In the genomic region with DNA sequence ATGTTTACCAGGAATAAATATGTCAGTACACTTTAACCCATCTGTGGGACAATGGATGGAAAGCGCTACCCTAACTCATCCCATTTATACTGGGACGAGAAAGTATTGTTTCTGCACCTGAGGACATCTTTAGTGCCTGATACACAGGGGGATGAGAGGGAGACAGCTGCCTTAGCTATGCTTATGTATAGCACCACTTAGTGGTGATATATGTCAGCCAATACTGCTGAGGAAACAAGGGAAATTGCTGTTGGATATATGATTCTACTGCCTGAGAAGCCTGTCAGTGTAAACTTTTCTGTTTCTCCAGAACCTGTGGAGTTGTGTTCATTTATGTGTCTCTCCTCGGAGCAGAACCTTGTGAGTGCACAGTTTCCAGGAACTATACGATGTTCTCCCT, we compare ENCODE assay signal across 1 cellular context.
TF ChIP-seq lines count a peak whose summit lies in the region.

No MANE protein-coding gene starts in this region.

TF ChIP-seq in WTC11, 78 proteins besides CTCF, POLR2A, EP300 and RAD21 (continued from another document):
- TF ChIP-seq, protein P1, sequence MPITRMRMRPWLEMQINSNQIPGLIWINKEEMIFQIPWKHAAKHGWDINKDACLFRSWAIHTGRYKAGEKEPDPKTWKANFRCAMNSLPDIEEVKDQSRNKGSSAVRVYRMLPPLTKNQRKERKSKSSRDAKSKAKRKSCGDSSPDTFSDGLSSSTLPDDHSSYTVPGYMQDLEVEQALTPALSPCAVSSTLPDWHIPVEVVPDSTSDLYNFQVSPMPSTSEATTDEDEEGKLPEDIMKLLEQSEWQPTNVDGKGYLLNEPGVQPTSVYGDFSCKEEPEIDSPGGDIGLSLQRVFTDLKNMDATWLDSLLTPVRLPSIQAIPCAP (CRISPR knock-in tag; IDR thresholded peaks at IDR 0.05), result no peak
- TF ChIP-seq, protein P2, sequence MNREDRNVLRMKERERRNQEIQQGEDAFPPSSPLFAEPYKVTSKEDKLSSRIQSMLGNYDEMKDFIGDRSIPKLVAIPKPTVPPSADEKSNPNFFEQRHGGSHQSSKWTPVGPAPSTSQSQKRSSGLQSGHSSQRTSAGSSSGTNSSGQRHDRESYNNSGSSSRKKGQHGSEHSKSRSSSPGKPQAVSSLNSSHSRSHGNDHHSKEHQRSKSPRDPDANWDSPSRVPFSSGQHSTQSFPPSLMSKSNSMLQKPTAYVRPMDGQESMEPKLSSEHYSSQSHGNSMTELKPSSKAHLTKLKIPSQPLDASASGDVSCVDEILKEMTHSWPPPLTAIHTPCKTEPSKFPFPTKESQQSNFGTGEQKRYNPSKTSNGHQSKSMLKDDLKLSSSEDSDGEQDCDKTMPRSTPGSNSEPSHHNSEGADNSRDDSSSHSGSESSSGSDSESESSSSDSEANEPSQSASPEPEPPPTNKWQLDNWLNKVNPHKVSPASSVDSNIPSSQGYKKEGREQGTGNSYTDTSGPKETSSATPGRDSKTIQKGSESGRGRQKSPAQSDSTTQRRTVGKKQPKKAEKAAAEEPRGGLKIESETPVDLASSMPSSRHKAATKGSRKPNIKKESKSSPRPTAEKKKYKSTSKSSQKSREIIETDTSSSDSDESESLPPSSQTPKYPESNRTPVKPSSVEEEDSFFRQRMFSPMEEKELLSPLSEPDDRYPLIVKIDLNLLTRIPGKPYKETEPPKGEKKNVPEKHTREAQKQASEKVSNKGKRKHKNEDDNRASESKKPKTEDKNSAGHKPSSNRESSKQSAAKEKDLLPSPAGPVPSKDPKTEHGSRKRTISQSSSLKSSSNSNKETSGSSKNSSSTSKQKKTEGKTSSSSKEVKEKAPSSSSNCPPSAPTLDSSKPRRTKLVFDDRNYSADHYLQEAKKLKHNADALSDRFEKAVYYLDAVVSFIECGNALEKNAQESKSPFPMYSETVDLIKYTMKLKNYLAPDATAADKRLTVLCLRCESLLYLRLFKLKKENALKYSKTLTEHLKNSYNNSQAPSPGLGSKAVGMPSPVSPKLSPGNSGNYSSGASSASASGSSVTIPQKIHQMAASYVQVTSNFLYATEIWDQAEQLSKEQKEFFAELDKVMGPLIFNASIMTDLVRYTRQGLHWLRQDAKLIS (CRISPR knock-in tag; IDR thresholded peaks at IDR 0.05; ENCODE audit: borderline replicate concordance), result no peak
TF ChIP-seq in WTC11: peak in this region for 0.
